In genomic region chr20:63739129-63740069, GRCh38 we compare ENCODE assay signal across 8 cellular contexts. TPM values are rescaled to one million over a fixed set of nuclear protein-coding genes. Genes with fewer than 3 reads are reported as not detected.
DNase-seq lines count a peak whose midpoint lies in the region; ATAC-seq and TF ChIP-seq lines count a peak whose summit lies in the region.

A gene with protein sequence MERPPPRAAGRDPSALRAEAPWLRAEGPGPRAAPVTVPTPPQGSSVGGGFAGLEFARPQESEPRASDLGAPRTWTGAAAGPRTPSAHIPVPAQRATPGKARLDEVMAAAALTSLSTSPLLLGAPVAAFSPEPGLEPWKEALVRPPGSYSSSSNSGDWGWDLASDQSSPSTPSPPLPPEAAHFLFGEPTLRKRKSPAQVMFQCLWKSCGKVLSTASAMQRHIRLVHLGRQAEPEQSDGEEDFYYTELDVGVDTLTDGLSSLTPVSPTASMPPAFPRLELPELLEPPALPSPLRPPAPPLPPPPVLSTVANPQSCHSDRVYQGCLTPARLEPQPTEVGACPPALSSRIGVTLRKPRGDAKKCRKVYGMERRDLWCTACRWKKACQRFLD (plus strand): TSS chr20:63739776. CDS start chr20:63739913, 137 bp downstream.

- no peak for TF ChIP-seq CTCF in uterus (IDR thresholded peaks at IDR 0.05)

- peaks cover 0 to 3% of the 10 kb centered on the region in 2 donors for H3K27me3 Mint-ChIP-seq in CD8-positive, alpha-beta memory T cell
- H3K27me3 Mint-ChIP-seq in activated naive CD8-positive, alpha-beta T cell treated with anti-CD3 and anti-CD28 coated beads, Interleukin-2, amount 10 ng/mL, durations not matched to agents 7 days and 5 days = no peaks in the 10 kb centered on the region

- DNase-seq in CD8-positive, alpha-beta memory T cell = peak; percentile 59 to 79 (median 68)
- DNase-seq in HuH-7.5 (ENCODE audit: low spot score) (peak; percentile 99), SJSA1 (ENCODE audit: low read depth in 1 of 2, low spot score in 2 of 2) (peak; percentile 50 to 70), glomerular endothelial cell (ENCODE audit: extremely low read depth, low read depth, low spot score) (no peak), uterus (peak; percentile 72 to 85)
- peak; percentile 88 for DNase-seq in activated naive CD8-positive, alpha-beta T cell treated with anti-CD3 and anti-CD28 coated beads, Interleukin-2, amount 10 ng/mL, durations not matched to agents 7 days and 5 days

- CTCF ChIA-PET in CD8-positive, alpha-beta memory T cell (lab: Charles Lee) = interaction anchor here (1.1 to 4.5 kb wide), 4 partner anchors 9 to 42 kb away, joined by 3 to 39 read pairs (median 10); partner anchors contain the start of genes ARFRP1 and ZGPAT

- peaks cover 30% of the 10 kb centered on the region for H3K4me1 ChIP-seq in CD8-positive, alpha-beta memory T cell (ENCODE audit: insufficient read depth, low read length)
- peaks cover 15% of the 10 kb centered on the region for H3K4me1 ChIP-seq in SJSA1 (replicated peaks)
- peaks cover 17% of the 10 kb centered on the region for H3K4me1 ChIP-seq in neuron (ENCODE audit: insufficient read depth, low read length)
- H3K4me1 ChIP-seq in uterus = peaks cover 0 to 30% of the 10 kb centered on the region in 2 donors

- H3K36me3 Mint-ChIP-seq in CD8-positive, alpha-beta memory T cell = peaks cover 0 to 32% (median 0%) of the 10 kb centered on the region in 3 donors
- H3K36me3 Mint-ChIP-seq in activated naive CD8-positive, alpha-beta T cell treated with anti-CD3 and anti-CD28 coated beads, Interleukin-2, amount 10 ng/mL, durations not matched to agents 7 days and 5 days = peaks cover 4% of the 10 kb centered on the region

- peak within 1 kb of the TSS; percentile 66 for H3K4me3 ChIP-seq in CD8-positive, alpha-beta memory T cell (ENCODE audit: low read length)
- H3K4me3 ChIP-seq in SJSA1 = peak within 1 kb of the TSS; percentile 57
- H3K4me3 ChIP-seq in neuron (ENCODE audit: low read length) = peak within 1 kb of the TSS; percentile 81
- H3K4me3 ChIP-seq in uterus = peak within 1 kb of the TSS; percentile 55 to 77

- peak; percentile 42 for ATAC-seq in GM19463 (IDR thresholded peaks at IDR 0.05; ENCODE audit: unreplicated experiment)
- peak; percentile 41 for ATAC-seq in activated naive CD8-positive, alpha-beta T cell treated with anti-CD3 and anti-CD28 coated beads, Interleukin-2, amount 10 ng/mL, durations not matched to agents 7 days and 5 days (ENCODE audit: low read depth)

- peak within 1 kb of the TSS; percentile 38 for H3K27ac ChIP-seq in CD8-positive, alpha-beta memory T cell (ENCODE audit: low read depth, low read length)
- H3K27ac ChIP-seq in SJSA1 (peak within 1 kb of the TSS; percentile 45), uterus (peak within 1 kb of the TSS; percentile 88 to 94)

- no peaks in the 10 kb centered on the region for H3K27me3 ChIP-seq in CD8-positive, alpha-beta memory T cell (ENCODE audit: insufficient read depth, low read length, poor library complexity, severe bottlenecking)
- H3K27me3 ChIP-seq in SJSA1 (replicated peaks) = no peaks in the 10 kb centered on the region
- H3K27me3 ChIP-seq in neuron (ENCODE audit: insufficient read depth, low read length) = no peaks in the 10 kb centered on the region
- H3K27me3 ChIP-seq in uterus = no peaks in the 10 kb centered on the region

- peaks cover 12% of the 10 kb centered on the region for H3K36me3 ChIP-seq in CD8-positive, alpha-beta memory T cell (ENCODE audit: insufficient read depth, low read length)
- H3K36me3 ChIP-seq in SJSA1 = peaks cover 71% of the 10 kb centered on the region
- H3K36me3 ChIP-seq in neuron (ENCODE audit: insufficient read depth, low read length) = peaks cover 44% of the 10 kb centered on the region
- no peaks in the 10 kb centered on the region for H3K36me3 ChIP-seq in uterus

- POLR2A ChIA-PET in CD8-positive, alpha-beta memory T cell (lab: Charles Lee) = interaction anchor here (0.6 to 4.9 kb wide), 7 partner anchors 11 to 241 kb away, joined by 3 to 84 read pairs (median 4); partner anchors contain the start of genes ARFRP1, PRPF6 and ZGPAT
- POLR2A ChIA-PET in activated naive CD8-positive, alpha-beta T cell treated with anti-CD3 and anti-CD28 coated beads, Interleukin-2, amount 10 ng/mL, durations not matched to agents 7 days and 5 days (lab: Charles Lee) = interaction anchor here (0.6 to 6.4 kb wide), 6 partner anchors 10 to 126 kb away, joined by 3 to 98 read pairs (median 3); partner anchors contain the start of genes ARFRP1, TPD52L2 and ZGPAT

- no peak for TF ChIP-seq POLR2A in uterus (IDR thresholded peaks at IDR 0.05)

- intact Hi-C loops in uterus (cut with DNase I; ENCODE audit: low total_unique reads) = no loop called here

- peak within 1 kb of the TSS in 3 of 8 donors; percentile 36 to 61 (median 55) for H3K27ac Mint-ChIP-seq in CD8-positive, alpha-beta memory T cell
- H3K27ac Mint-ChIP-seq in activated naive CD8-positive, alpha-beta T cell treated with anti-CD3 and anti-CD28 coated beads, Interleukin-2, amount 10 ng/mL, durations not matched to agents 7 days and 5 days = peak within 1 kb of the TSS; percentile 30

- H2AFZ ChIP-seq in neuron (ENCODE audit: low read depth, low read length) = peak within 1 kb of the TSS; percentile 65

- H3K4me1 Mint-ChIP-seq in CD8-positive, alpha-beta memory T cell = peaks cover 10 to 29% (median 11%) of the 10 kb centered on the region in 3 donors
- H3K4me1 Mint-ChIP-seq in activated naive CD8-positive, alpha-beta T cell treated with anti-CD3 and anti-CD28 coated beads, Interleukin-2, amount 10 ng/mL, durations not matched to agents 7 days and 5 days = peaks cover 11% of the 10 kb centered on the region

- no peaks in the 10 kb centered on the region for H3K9me3 Mint-ChIP-seq in CD8-positive, alpha-beta memory T cell
- no peaks in the 10 kb centered on the region for H3K9me3 Mint-ChIP-seq in activated naive CD8-positive, alpha-beta T cell treated with anti-CD3 and anti-CD28 coated beads, Interleukin-2, amount 10 ng/mL, durations not matched to agents 7 days and 5 days

- peak within 1 kb of the TSS; percentile 59 to 92 (median 76) for H3K4me3 Mint-ChIP-seq in CD8-positive, alpha-beta memory T cell
- peak within 1 kb of the TSS; percentile 70 for H3K4me3 Mint-ChIP-seq in activated naive CD8-positive, alpha-beta T cell treated with anti-CD3 and anti-CD28 coated beads, Interleukin-2, amount 10 ng/mL, durations not matched to agents 7 days and 5 days

- H3K9me3 ChIP-seq in CD8-positive, alpha-beta memory T cell (ENCODE audit: low read length) = no peaks in the 10 kb centered on the region
- 0 out of 2 replicates have a peak, but pooled peaks cover 2% of the 10 kb centered on the region for H3K9me3 ChIP-seq in SJSA1 (replicated peaks)
- no peaks in the 10 kb centered on the region for H3K9me3 ChIP-seq in neuron (ENCODE audit: low read length)
- no peaks in the 10 kb centered on the region for H3K9me3 ChIP-seq in uterus

RNA-seq across cellular contexts. Expression of the gene that starts here (rescaled TPM):
- 10 to 100 TPM; 37.5 to 40.6 TPM for total RNA-seq in CD8-positive, alpha-beta memory T cell
- 7.8 TPM for polyA plus RNA-seq in CD8-positive, alpha-beta memory T cell
- total RNA-seq in SJSA1 (2014; rRNA removed; shearing (Covaris generic)) = 66.9 and 95.6 TPM in 2 replicates
- total RNA-seq in activated naive CD8-positive, alpha-beta T cell treated with anti-CD3 and anti-CD28 coated beads, Interleukin-2, amount 10 ng/mL, durations not matched to agents 7 days and 5 days = 100 to 1,000 TPM; 128 to 134 TPM
- 44.2 and 81.2 TPM in 2 replicates for total RNA-seq in glomerular endothelial cell
- 100 to 1,000 TPM in 1 of 4 donors, 10 to 100 TPM in 3; 10.5 to 120 (median 41.0) TPM for total RNA-seq in uterus

Comparison
In these comparisons a context has a peak if more than half of its experiments do, and no peak if none do; other contexts are left out.
1. H3K27ac ChIP-seq: peak in every context shown above with its lines; median percentile 91 in uterus; 45 in SJSA1; 38 in CD8-positive, alpha-beta memory T cell.